ENCODE assay signal across 14 cellular contexts in genomic region chr2:42954227-42954962, GRCh38.
DNase-seq lines count a peak whose midpoint lies in the region; ATAC-seq and TF ChIP-seq lines count a peak whose summit lies in the region.
"Had no signal": no experiment of that assay in that cellular context is flagged by ENCODE, and none has a peak within 500 bp of the region (broad histone marks: within the 10 kb centered on the region; RNA-seq: fewer than 3 reads in every experiment).

No MANE protein-coding gene starts in this region.

- H3K9me3 Mint-ChIP-seq in neural crest cell = no peaks in the 10 kb centered on the region
- no peaks in the 10 kb centered on the region for H3K9me3 Mint-ChIP-seq in natural killer cell
- H3K9me3 Mint-ChIP-seq: activated naive CD8-positive, alpha-beta T cell treated with anti-CD3 and anti-CD28 coated beads for 36 hours; T-cell had no signal

- DNase-seq in M059J (ENCODE audit: low read depth) (peak; percentile 45), fibroblast of peridontal ligament (ENCODE audit: extremely low read depth) (peak; percentile 73), neural crest cell (ENCODE audit: low read depth, low spot score) (no peak), germinal center (ENCODE audit: low spot score) (no peak), activated T-cell treated with anti-CD3 and anti-CD28 coated beads for 4 hours (no peak), natural killer cell (no peak), sigmoid colon (no peak)
- DNase-seq: activated CD4-positive, alpha-beta T cell treated with anti-CD3 and anti-CD28 coated beads, Interleukin-2, amount 50 U/mL, for 4 hours; activated naive CD8-positive, alpha-beta T cell treated with anti-CD3 and anti-CD28 coated beads for 36 hours; GOT3; NCI-H748 treated with DMSO at 0.1 percent for 48 hours; stimulated activated naive CD4-positive, alpha-beta T cell; T-cell had no signal

- no peaks in the 10 kb centered on the region for H3K9me3 ChIP-seq in sigmoid colon

- peak overlapping the region; percentile 87 for H3K27ac Mint-ChIP-seq in neural crest cell (ENCODE audit: unreplicated experiment)
- H3K27ac Mint-ChIP-seq in natural killer cell = no peak overlapping the region
- H3K27ac Mint-ChIP-seq: activated naive CD8-positive, alpha-beta T cell treated with anti-CD3 and anti-CD28 coated beads for 36 hours; T-cell had no signal

- TF ChIP-seq CTCF in neural crest cell (conservative IDR thresholded peaks at IDR 0.05) (no peak), natural killer cell (IDR thresholded peaks at IDR 0.05) (no peak), sigmoid colon (IDR thresholded peaks at IDR 0.05) (no peak)

- intact Hi-C loops in natural killer cell (cut with micrococcal nuclease) = no loop called here
- intact Hi-C loops in sigmoid colon (cut with DNase I) = no loop called here

- H3K4me1 Mint-ChIP-seq in neural crest cell (peaks cover 38% of the 10 kb centered on the region), natural killer cell (peaks cover 4 to 7% of the 10 kb centered on the region in 2 donors)

- H3K4me1 ChIP-seq in ACC112 (ENCODE audit: control insufficient read depth, insufficient read depth, low read length, unreplicated experiment) (peaks cover 39% of the 10 kb centered on the region), sigmoid colon (peaks cover 0 to 8% (median 6%) of the 10 kb centered on the region in 4 donors)

- H3K36me3 Mint-ChIP-seq in neural crest cell (ENCODE audit: low read depth) (no peaks in the 10 kb centered on the region), natural killer cell (no peaks in the 10 kb centered on the region)
- H3K36me3 Mint-ChIP-seq: activated naive CD8-positive, alpha-beta T cell treated with anti-CD3 and anti-CD28 coated beads for 36 hours; T-cell had no signal

- H3K79me2 ChIP-seq in ACC112 (ENCODE audit: control insufficient read depth, insufficient read depth, low read length, unreplicated experiment) = no peaks in the 10 kb centered on the region

- no peak for TF ChIP-seq EP300 in sigmoid colon (IDR thresholded peaks at IDR 0.05)

- H3K27me3 Mint-ChIP-seq in neural crest cell (ENCODE audit: low read depth) (no peaks in the 10 kb centered on the region), natural killer cell (ENCODE audit: low read depth in 2 of 2) (no peaks in the 10 kb centered on the region)
- H3K27me3 Mint-ChIP-seq: activated naive CD8-positive, alpha-beta T cell treated with anti-CD3 and anti-CD28 coated beads for 36 hours; T-cell had no signal

- H3K4me3 ChIP-seq in ACC112 (ENCODE audit: low read depth, low read length) (no peak overlapping the region), sigmoid colon (no peak overlapping the region)

- H2AFZ ChIP-seq in ACC112 (ENCODE audit: low read length, unreplicated experiment) = no peak overlapping the region

- H3K27ac ChIP-seq in ACC112 (ENCODE audit: low read depth, low read length) (peak overlapping the region; percentile 2), sigmoid colon (peak overlapping the region in 2 of 4 donors; percentile 24 to 39)

- ATAC-seq in natural killer cell = no peak
- ATAC-seq: T-cell had no signal

- no peaks in the 10 kb centered on the region for H3K27me3 ChIP-seq in ACC112 (ENCODE audit: insufficient read depth, low read length)
- no peaks in the 10 kb centered on the region for H3K27me3 ChIP-seq in sigmoid colon

- no peaks in the 10 kb centered on the region for H3K36me3 ChIP-seq in ACC112 (ENCODE audit: insufficient read depth, low read length)
- no peaks in the 10 kb centered on the region for H3K36me3 ChIP-seq in sigmoid colon

- no peak overlapping the region for H3K4me3 Mint-ChIP-seq in neural crest cell
- no peak overlapping the region for H3K4me3 Mint-ChIP-seq in natural killer cell
- H3K4me3 Mint-ChIP-seq: activated naive CD8-positive, alpha-beta T cell treated with anti-CD3 and anti-CD28 coated beads for 36 hours; T-cell had no signal

- TF ChIP-seq POLR2A in sigmoid colon (IDR thresholded peaks at IDR 0.05) = no peak

- 74 to 78% methylated on average over 13 of the region's 13 CpGs for WGBS in sigmoid colon, 2 donors

Comparison
In these comparisons a context has a peak if more than half of its experiments do, and no peak if none do; other contexts are left out.
1. DNase-seq: peak in M059J (single experiment) and fibroblast of peridontal ligament (single experiment); none in neural crest cell (single experiment), germinal center (single experiment), activated T-cell treated with anti-CD3 and anti-CD28 coated beads for 4 hours (single experiment), natural killer cell (single experiment) and sigmoid colon (single experiment).